1 cellular context compared by ENCODE assay signal in the genomic region with DNA sequence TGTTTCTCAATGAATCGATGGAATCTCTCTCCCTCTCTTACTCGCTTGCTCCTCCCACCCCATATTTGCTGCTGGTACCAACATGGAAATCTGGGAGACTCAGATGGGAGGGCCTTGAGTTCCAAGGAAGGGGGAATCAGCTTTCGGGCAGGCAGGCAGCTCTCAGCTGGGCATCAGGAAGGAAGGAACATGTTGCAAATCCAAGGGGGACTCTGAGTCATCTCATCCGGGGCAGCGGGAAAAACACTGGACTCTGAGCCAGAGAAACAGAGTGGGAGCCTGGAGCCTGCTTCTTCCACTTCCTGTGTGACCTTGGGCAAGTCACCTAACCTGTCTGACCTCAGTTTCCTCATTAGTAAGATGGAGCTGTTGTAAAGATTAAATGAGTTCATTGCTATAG.
TF ChIP-seq lines count a peak whose summit lies in the region.

No MANE protein-coding gene starts in this region.

TF ChIP-seq in GM23338, 12 proteins besides CTCF, POLR2A, EP300 and RAD21 (continued from another document):
- TF ChIP-seq, protein P1, sequence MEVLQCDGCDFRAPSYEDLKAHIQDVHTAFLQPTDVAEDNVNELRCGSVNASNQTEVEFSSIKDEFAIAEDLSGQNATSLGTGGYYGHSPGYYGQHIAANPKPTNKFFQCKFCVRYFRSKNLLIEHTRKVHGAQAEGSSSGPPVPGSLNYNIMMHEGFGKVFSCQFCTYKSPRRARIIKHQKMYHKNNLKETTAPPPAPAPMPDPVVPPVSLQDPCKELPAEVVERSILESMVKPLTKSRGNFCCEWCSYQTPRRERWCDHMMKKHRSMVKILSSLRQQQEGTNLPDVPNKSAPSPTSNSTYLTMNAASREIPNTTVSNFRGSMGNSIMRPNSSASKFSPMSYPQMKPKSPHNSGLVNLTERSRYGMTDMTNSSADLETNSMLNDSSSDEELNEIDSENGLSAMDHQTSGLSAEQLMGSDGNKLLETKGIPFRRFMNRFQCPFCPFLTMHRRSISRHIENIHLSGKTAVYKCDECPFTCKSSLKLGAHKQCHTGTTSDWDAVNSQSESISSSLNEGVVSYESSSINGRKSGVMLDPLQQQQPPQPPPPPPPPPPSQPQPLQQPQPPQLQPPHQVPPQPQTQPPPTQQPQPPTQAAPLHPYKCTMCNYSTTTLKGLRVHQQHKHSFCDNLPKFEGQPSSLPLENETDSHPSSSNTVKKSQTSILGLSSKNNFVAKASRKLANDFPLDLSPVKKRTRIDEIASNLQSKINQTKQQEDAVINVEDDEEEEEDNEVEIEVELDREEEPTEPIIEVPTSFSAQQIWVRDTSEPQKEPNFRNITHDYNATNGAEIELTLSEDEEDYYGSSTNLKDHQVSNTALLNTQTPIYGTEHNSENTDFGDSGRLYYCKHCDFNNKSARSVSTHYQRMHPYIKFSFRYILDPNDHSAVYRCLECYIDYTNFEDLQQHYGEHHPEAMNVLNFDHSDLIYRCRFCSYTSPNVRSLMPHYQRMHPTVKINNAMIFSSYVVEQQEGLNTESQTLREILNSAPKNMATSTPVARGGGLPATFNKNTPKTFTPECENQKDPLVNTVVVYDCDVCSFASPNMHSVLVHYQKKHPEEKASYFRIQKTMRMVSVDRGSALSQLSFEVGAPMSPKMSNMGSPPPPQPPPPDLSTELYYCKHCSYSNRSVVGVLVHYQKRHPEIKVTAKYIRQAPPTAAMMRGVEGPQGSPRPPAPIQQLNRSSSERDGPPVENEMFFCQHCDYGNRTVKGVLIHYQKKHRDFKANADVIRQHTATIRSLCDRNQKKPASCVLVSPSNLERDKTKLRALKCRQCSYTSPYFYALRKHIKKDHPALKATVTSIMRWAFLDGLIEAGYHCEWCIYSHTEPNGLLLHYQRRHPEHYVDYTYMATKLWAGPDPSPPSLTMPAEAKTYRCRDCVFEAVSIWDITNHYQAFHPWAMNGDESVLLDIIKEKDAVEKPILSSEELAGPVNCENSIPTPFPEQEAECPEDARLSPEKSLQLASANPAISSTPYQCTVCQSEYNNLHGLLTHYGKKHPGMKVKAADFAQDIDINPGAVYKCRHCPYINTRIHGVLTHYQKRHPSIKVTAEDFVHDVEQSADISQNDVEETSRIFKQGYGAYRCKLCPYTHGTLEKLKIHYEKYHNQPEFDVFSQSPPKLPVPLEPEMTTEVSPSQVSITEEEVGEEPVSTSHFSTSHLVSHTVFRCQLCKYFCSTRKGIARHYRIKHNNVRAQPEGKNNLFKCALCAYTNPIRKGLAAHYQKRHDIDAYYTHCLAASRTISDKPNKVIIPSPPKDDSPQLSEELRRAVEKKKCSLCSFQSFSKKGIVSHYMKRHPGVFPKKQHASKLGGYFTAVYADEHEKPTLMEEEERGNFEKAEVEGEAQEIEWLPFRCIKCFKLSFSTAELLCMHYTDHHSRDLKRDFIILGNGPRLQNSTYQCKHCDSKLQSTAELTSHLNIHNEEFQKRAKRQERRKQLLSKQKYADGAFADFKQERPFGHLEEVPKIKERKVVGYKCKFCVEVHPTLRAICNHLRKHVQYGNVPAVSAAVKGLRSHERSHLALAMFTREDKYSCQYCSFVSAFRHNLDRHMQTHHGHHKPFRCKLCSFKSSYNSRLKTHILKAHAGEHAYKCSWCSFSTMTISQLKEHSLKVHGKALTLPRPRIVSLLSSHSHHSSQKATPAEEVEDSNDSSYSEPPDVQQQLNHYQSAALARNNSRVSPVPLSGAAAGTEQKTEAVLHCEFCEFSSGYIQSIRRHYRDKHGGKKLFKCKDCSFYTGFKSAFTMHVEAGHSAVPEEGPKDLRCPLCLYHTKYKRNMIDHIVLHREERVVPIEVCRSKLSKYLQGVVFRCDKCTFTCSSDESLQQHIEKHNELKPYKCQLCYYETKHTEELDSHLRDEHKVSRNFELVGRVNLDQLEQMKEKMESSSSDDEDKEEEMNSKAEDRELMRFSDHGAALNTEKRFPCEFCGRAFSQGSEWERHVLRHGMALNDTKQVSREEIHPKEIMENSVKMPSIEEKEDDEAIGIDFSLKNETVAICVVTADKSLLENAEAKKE (CRISPR knock-in tag; IDR thresholded peaks at IDR 0.05), result no peak
